Comparison of ENCODE assay signal across 22 cellular contexts in the genomic region with DNA sequence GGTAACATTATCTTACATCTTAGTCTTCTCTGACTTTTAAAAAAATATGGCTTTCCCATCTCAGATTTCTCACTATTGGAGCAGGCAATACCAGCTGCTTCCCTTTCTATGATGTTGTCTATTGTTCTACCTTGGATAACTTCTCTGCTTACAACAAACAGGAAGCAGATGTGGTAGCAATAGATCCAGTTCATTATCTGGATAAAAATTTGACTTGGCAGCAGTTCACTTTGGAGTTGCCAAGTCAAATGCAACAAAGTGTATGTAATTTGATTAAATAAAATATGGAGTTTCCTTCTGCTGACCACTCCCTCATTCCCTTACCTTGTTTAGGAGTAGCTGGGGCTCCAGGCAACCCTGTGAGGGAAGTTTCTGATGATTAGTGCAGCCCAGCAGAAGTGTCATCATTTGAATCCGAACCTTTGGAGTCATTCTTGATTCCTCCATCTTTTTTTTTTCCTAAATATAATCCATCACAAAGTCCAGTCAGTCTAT.
A peak's percentile ranks its signal among the peaks of the same experiment; 100 is the strongest.
DNase-seq lines count a peak whose midpoint lies in the region; ATAC-seq and TF ChIP-seq lines count a peak whose summit lies in the region.
"Had no signal": no experiment of that assay in that cellular context is flagged by ENCODE, and none has a peak within 500 bp of the region (broad histone marks: within the 10 kb centered on the region; RNA-seq: fewer than 3 reads in every experiment).

No MANE protein-coding gene starts in this region.

- H3K27ac ChIP-seq in body of pancreas = no peak overlapping the region
- H3K27ac ChIP-seq: cardiac muscle cell, neutrophil, tibial artery had no signal

- TF ChIP-seq POLR2A in body of pancreas (IDR thresholded peaks at IDR 0.05) = no peak

- no peaks in the 10 kb centered on the region for H3K36me3 ChIP-seq in body of pancreas (replicated peaks in 1 of 2; ENCODE audit: insufficient read depth in 1 of 2, low read depth in 2 of 2)
- H3K36me3 ChIP-seq: cardiac muscle cell, neutrophil, tibial artery had no signal

- ATAC-seq in left colon (peak; percentile 88), body of pancreas (no peak), GM18909 (IDR thresholded peaks at IDR 0.05; ENCODE audit: poor library complexity, unreplicated experiment) (no peak)
- ATAC-seq: stimulated activated naive CD8-positive, alpha-beta T cell treated with anti-CD3 and anti-CD28 coated beads, Interleukin-15, amount 100 ng/mL, for 72 hours had no signal

- TF ChIP-seq CTCF in GM20000 (IDR thresholded peaks at IDR 0.05; ENCODE audit: extremely low read depth, missing control alignments) (no peak), body of pancreas (IDR thresholded peaks at IDR 0.05) (no peak)

- H3K4me3 ChIP-seq in body of pancreas = no peak overlapping the region
- H3K4me3 ChIP-seq: cardiac muscle cell, tibial artery had no signal

- DNase-seq in DMS153 (lab: John Stamatoyannopoulos, UW) (peak; percentile 81), NCI-H2029 treated with DMSO at 0.1 percent for 48 hours (lab: John Stamatoyannopoulos, UW) (peak; percentile 85), NCI-H446 treated with DMSO at 0.1 percent for 48 hours (lab: John Stamatoyannopoulos, UW) (peak; percentile 63), left colon (no peak), GM20000 (ENCODE audit: low spot score) (no peak), kidney tubule cell (ENCODE audit: low spot score) (no peak), body of pancreas (no peak)
- DNase-seq: activated naive CD4-positive, alpha-beta T cell treated with anti-CD3 and anti-CD28 coated beads, Interleukin-2, amount 50 U/mL, for 16 hours; anterior cingulate cortex; GDM1; head of caudate nucleus; KG1; mesenchymal stem cell; MM.1S; NCI-H82; OCI-M1; stimulated activated naive CD8-positive, alpha-beta T cell treated with anti-CD3 and anti-CD28 coated beads, Interleukin-15, amount 100 ng/mL, for 72 hours; T1000; tibial artery had no signal

- intact Hi-C loops in left colon (cut with DNase I, micrococcal nuclease) = no loop called here
- intact Hi-C loops in body of pancreas (cut with DNase I) = no loop called here

- 74 to 89% methylated on average over 1 of the region's 1 CpG for WGBS in body of pancreas, 2 donors

- H3K27me3 ChIP-seq in body of pancreas = no peaks in the 10 kb centered on the region
- H3K27me3 ChIP-seq: cardiac muscle cell, neutrophil, tibial artery had no signal

- H3K9me3 ChIP-seq in body of pancreas = no peaks in the 10 kb centered on the region
- H3K9me3 ChIP-seq: neutrophil, tibial artery had no signal

- H3K4me1 ChIP-seq in body of pancreas = peaks cover 8% of the 10 kb centered on the region
- H3K4me1 ChIP-seq: tibial artery had no signal

Comparison
In these comparisons a context has a peak if more than half of its experiments do, and no peak if none do; other contexts are left out.
1. DNase-seq: peak in DMS153 (single experiment), NCI-H2029 treated with DMSO at 0.1 percent for 48 hours (single experiment) and NCI-H446 treated with DMSO at 0.1 percent for 48 hours (single experiment); none in left colon (0 of 2), GM20000 (single experiment), kidney tubule cell (single experiment) and body of pancreas (0 of 4).